In the genomic region with DNA sequence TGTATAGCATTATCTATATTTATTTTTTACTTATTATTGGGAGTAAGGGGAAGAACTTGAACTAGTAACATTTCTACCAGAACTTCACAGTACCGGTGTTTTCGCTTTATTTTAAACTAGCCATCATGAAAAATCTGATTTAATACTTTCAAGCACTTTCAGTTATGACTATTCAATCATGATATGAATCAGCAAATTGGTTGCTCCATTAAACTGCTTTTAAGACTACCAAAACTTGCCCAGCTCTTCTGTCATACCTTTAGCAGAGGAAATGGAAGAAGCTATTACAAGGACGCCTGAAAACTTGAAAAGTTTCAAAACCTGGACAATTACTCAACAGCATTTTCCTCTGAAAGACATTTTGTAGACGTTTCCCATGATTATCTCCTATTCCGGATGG, we compare ENCODE assay signal across 8 cellular contexts. TPM values are rescaled to one million over a fixed set of nuclear protein-coding genes. Genes with fewer than 3 reads are reported as not detected.
DNase-seq lines count a peak whose midpoint lies in the region; ATAC-seq and TF ChIP-seq lines count a peak whose summit lies in the region.

No MANE protein-coding gene starts in this region.

- H3K27me3 ChIP-seq in heart right ventricle (no peaks in the 10 kb centered on the region), lung (ENCODE audit: control insufficient read depth, insufficient read depth) (no peaks in the 10 kb centered on the region), upper lobe of right lung (no peaks in the 10 kb centered on the region)

- TF ChIP-seq CTCF in heart right ventricle (IDR thresholded peaks at IDR 0.05): no peak
- no peak for TF ChIP-seq CTCF in lung (IDR thresholded peaks at IDR 0.05; ENCODE audit: control extremely low read depth, extremely low read depth)
- no peak for TF ChIP-seq CTCF in upper lobe of right lung (IDR thresholded peaks at IDR 0.05)

- peak overlapping the region in 8 of 10 donors; percentile 65 to 81 (median 73) for H3K4me3 ChIP-seq in heart right ventricle
- peak overlapping the region; percentile 72 for H3K4me3 ChIP-seq in lung
- peak overlapping the region; percentile 67 for H3K4me3 ChIP-seq in upper lobe of right lung

- peaks cover 11% of the 10 kb centered on the region for H3K4me1 Mint-ChIP-seq in activated naive CD8-positive, alpha-beta T cell treated with anti-CD3 and anti-CD28 coated beads, Interleukin-2, amount 10 ng/mL, durations not matched to agents 7 days and 5 days

- WGBS in heart right ventricle, 2 donors: 59 to 62% methylated on average over 5 of the region's 5 CpGs
- 50 to 61% methylated on average over 5 of the region's 5 CpGs for WGBS in lung, 2 donors

- peaks cover 13% of the 10 kb centered on the region for H3K27me3 Mint-ChIP-seq in activated naive CD8-positive, alpha-beta T cell treated with anti-CD3 and anti-CD28 coated beads, Interleukin-2, amount 10 ng/mL, durations not matched to agents 7 days and 5 days

- no peak for DNase-seq in heart right ventricle
- no peak for DNase-seq in Right ventricle myocardium superior
- DNase-seq in activated naive CD8-positive, alpha-beta T cell treated with anti-CD3 and anti-CD28 coated beads, Interleukin-2, amount 10 ng/mL, durations not matched to agents 7 days and 5 days: no peak
- no peak for DNase-seq in lung (ENCODE audit: low spot score)
- no peak for DNase-seq in upper lobe of right lung

- H3K4me3 Mint-ChIP-seq in activated naive CD8-positive, alpha-beta T cell treated with anti-CD3 and anti-CD28 coated beads, Interleukin-2, amount 10 ng/mL, durations not matched to agents 7 days and 5 days: peak overlapping the region; percentile 53

- H3K4me1 ChIP-seq in heart right ventricle: peaks cover 0 to 73% (median 45%) of the 10 kb centered on the region in 9 donors
- H3K4me1 ChIP-seq in lung (ENCODE audit: control insufficient read depth in 2 of 2, insufficient read depth in 2 of 2, low read length in 2 of 2): peaks cover 4 to 8% of the 10 kb centered on the region in 2 donors
- H3K4me1 ChIP-seq in upper lobe of right lung: peaks cover 12% of the 10 kb centered on the region

- ATAC-seq in heart right ventricle (no peak), Right ventricle myocardium superior (ENCODE audit: poor library complexity) (no peak), lung (ENCODE audit: insufficient read depth, low FRiP score) (no peak), upper lobe of right lung (no peak), HG02870 (IDR thresholded peaks at IDR 0.05; ENCODE audit: unreplicated experiment) (no peak), HG03460 (IDR thresholded peaks at IDR 0.05; ENCODE audit: unreplicated experiment) (no peak), HG02840 (IDR thresholded peaks at IDR 0.05; ENCODE audit: low FRiP score, unreplicated experiment) (no peak)
- no peak for ATAC-seq in activated naive CD8-positive, alpha-beta T cell treated with anti-CD3 and anti-CD28 coated beads, Interleukin-2, amount 10 ng/mL, durations not matched to agents 7 days and 5 days (ENCODE audit: low read depth)

- peaks cover 2% of the 10 kb centered on the region for H3K36me3 Mint-ChIP-seq in activated naive CD8-positive, alpha-beta T cell treated with anti-CD3 and anti-CD28 coated beads, Interleukin-2, amount 10 ng/mL, durations not matched to agents 7 days and 5 days

- no peaks in the 10 kb centered on the region for H3K9me3 Mint-ChIP-seq in activated naive CD8-positive, alpha-beta T cell treated with anti-CD3 and anti-CD28 coated beads, Interleukin-2, amount 10 ng/mL, durations not matched to agents 7 days and 5 days

- no peak overlapping the region for H3K27ac Mint-ChIP-seq in activated naive CD8-positive, alpha-beta T cell treated with anti-CD3 and anti-CD28 coated beads, Interleukin-2, amount 10 ng/mL, durations not matched to agents 7 days and 5 days

- H3K27ac ChIP-seq in heart right ventricle: peak overlapping the region; percentile 85 to 93 (median 89)
- H3K27ac ChIP-seq in lung (ENCODE audit: low read depth in 1 of 2, low read length in 1 of 2): peak overlapping the region in 1 of 2 donors; percentile 91
- H3K27ac ChIP-seq in upper lobe of right lung: peak overlapping the region; percentile 79

- POLR2A ChIA-PET in activated naive CD8-positive, alpha-beta T cell treated with anti-CD3 and anti-CD28 coated beads, Interleukin-2, amount 10 ng/mL, durations not matched to agents 7 days and 5 days (lab: Charles Lee): no interaction called here

- H3K36me3 ChIP-seq in heart right ventricle (no peaks in the 10 kb centered on the region), lung (ENCODE audit: control insufficient read depth in 2 of 2, insufficient read depth in 2 of 2, low read length in 2 of 2) (peaks cover 0 to 2% of the 10 kb centered on the region in 2 donors), upper lobe of right lung (no peaks in the 10 kb centered on the region)

- intact Hi-C loops in heart right ventricle (cut with DNase I) (loop anchor here in 7 of 10 donors (5.0 to 10.0 kb wide), 4 partner anchors 71 to 94 kb away; no protein-coding TSS in a partner anchor), Right ventricle myocardium superior (cut with DNase I) (no loop called here), upper lobe of right lung (cut with DNase I) (no loop called here)

- H3K9me3 ChIP-seq in heart right ventricle (no peaks in the 10 kb centered on the region), lung (ENCODE audit: control insufficient read depth in 2 of 2, insufficient read depth in 1 of 2, low read length in 1 of 2) (no peaks in the 10 kb centered on the region), upper lobe of right lung (no peaks in the 10 kb centered on the region)

RNA-seq across cellular contexts. Expression of gene JAZF1, which starts 2.1 kb away (rescaled TPM):
- total RNA-seq in heart right ventricle (10 to 100 TPM; 22.3 to 42.3 (median 32.9) TPM), Right ventricle myocardium superior (22.1 TPM), lung (10 to 100 TPM; 14.6 to 16.5 TPM), upper lobe of right lung (20.6 TPM)
- polyA plus RNA-seq in heart right ventricle (10 to 100 TPM in 1 of 2 donors, 1 to 10 TPM in 1; 6.9 to 14.1 TPM), lung (1 to 10 TPM; 5.2 to 6.9 TPM)
- 1 to 10 TPM; 4.4 to 4.7 TPM for total RNA-seq in activated naive CD8-positive, alpha-beta T cell treated with anti-CD3 and anti-CD28 coated beads, Interleukin-2, amount 10 ng/mL, durations not matched to agents 7 days and 5 days

Comparison
In these comparisons a context has a peak if more than half of its experiments do, and no peak if none do; other contexts are left out.
1. intact Hi-C loops: an anchor here in heart right ventricle (5.0 to 10.0 kb wide); none called in Right ventricle myocardium superior and upper lobe of right lung.